Comparison of ENCODE assay signal across 1 cellular context in genomic region chr3:147184794-147185193, GRCh38.
TF ChIP-seq lines count a peak whose summit lies in the region.

No MANE protein-coding gene starts in this region.

TF ChIP-seq in HepG2, 621 proteins besides CTCF, POLR2A, EP300 and RAD21 (continued from another document and continues in another):
- TF ChIP-seq CEBPZ (IDR thresholded peaks at IDR 0.05; ENCODE audit: low read length), result no peak
- no peak; the same call in 1 of the 2 replicates for TF ChIP-seq ZFX (CRISPR knock-in tag; IDR thresholded peaks at IDR 0.05; ENCODE audit: low read depth)
- no peak for TF ChIP-seq TMF1 (CRISPR knock-in tag; IDR thresholded peaks at IDR 0.05; ENCODE audit: low read depth)
- TF ChIP-seq FOXP4 (CRISPR knock-in tag; IDR thresholded peaks at IDR 0.05), result peak; percentile 76
- TF ChIP-seq RXRB (CRISPR knock-in tag; IDR thresholded peaks at IDR 0.05; ENCODE audit: borderline replicate concordance), result peak; percentile 89
- peak; percentile 88 for TF ChIP-seq GATAD2A (CRISPR knock-in tag; IDR thresholded peaks at IDR 0.05)
- peak; percentile 90; the same call in 1 of the 2 replicates for TF ChIP-seq FOXJ3 (CRISPR knock-in tag; IDR thresholded peaks at IDR 0.05; ENCODE audit: borderline replicate concordance)
- no peak for TF ChIP-seq ZNF335 (CRISPR knock-in tag; IDR thresholded peaks at IDR 0.05)
- peak; percentile 79 for TF ChIP-seq DPF2 (CRISPR knock-in tag; IDR thresholded peaks at IDR 0.05; ENCODE audit: borderline replicate concordance, low read depth)
- no peak for TF ChIP-seq SP1 (IDR thresholded peaks at IDR 0.05)
- no peak for TF ChIP-seq SP1 (CRISPR knock-in tag; IDR thresholded peaks at IDR 0.05)
- no peak for TF ChIP-seq ZNF615 (CRISPR knock-in tag; IDR thresholded peaks at IDR 0.05; ENCODE audit: borderline replicate concordance)
- TF ChIP-seq ZBTB44 (CRISPR knock-in tag; IDR thresholded peaks at IDR 0.05), result no peak
- TF ChIP-seq NFAT5 (CRISPR knock-in tag; IDR thresholded peaks at IDR 0.05), result no peak
- TF ChIP-seq ZNF430 (CRISPR knock-in tag; IDR thresholded peaks at IDR 0.05), result peak; percentile 46; the same call in 1 of the 2 replicates
- TF ChIP-seq MXD3 (CRISPR knock-in tag; IDR thresholded peaks at IDR 0.05), result no peak
- TF ChIP-seq ZNF782 (CRISPR knock-in tag; IDR thresholded peaks at IDR 0.05; ENCODE audit: borderline replicate concordance), result no peak
- TF ChIP-seq TEAD2 (CRISPR knock-in tag; IDR thresholded peaks at IDR 0.05), result no peak
- TF ChIP-seq HCFC1 (IDR thresholded peaks at IDR 0.05; ENCODE audit: low read depth, low read length), result no peak
- TF ChIP-seq TCF7L2 (IDR thresholded peaks at IDR 0.05; ENCODE audit: low read depth, low read length), result no peak
- no peak for TF ChIP-seq ZNF746 (CRISPR knock-in tag; IDR thresholded peaks at IDR 0.05)
- no peak for TF ChIP-seq TOE1 (CRISPR knock-in tag; IDR thresholded peaks at IDR 0.05)
- no peak for TF ChIP-seq ZNF713 (CRISPR knock-in tag; IDR thresholded peaks at IDR 0.05)
- no peak for TF ChIP-seq ZNF704 (CRISPR knock-in tag; IDR thresholded peaks at IDR 0.05; ENCODE audit: borderline replicate concordance)
- no peak for TF ChIP-seq PCBP2 (optimal IDR thresholded peaks at IDR 0.05; ENCODE audit: low read depth, low read length, poor library complexity, severe bottlenecking)
- 0 out of 2 replicates have a peak, but pooled peaks have one; percentile 54 for TF ChIP-seq KDM4B (CRISPR knock-in tag; IDR thresholded peaks at IDR 0.05)
- TF ChIP-seq PHB2 (IDR thresholded peaks at IDR 0.05; ENCODE audit: partially characterized antibody), result no peak
- no peak for TF ChIP-seq NKX3-1 (CRISPR knock-in tag; IDR thresholded peaks at IDR 0.05)
- no peak for TF ChIP-seq MLXIP (CRISPR knock-in tag; IDR thresholded peaks at IDR 0.05; ENCODE audit: borderline replicate concordance)
- 0 out of 2 replicates have a peak, but pooled peaks have one; percentile 34 for TF ChIP-seq ZNF350 (CRISPR knock-in tag; IDR thresholded peaks at IDR 0.05; ENCODE audit: borderline replicate concordance, low read depth)
- TF ChIP-seq ZNF484 (CRISPR knock-in tag; IDR thresholded peaks at IDR 0.05; ENCODE audit: borderline replicate concordance, low read depth), result no peak
- no peak for TF ChIP-seq HINFP (CRISPR knock-in tag; IDR thresholded peaks at IDR 0.05; ENCODE audit: low read depth)
- no peak for TF ChIP-seq ZBTB38 (CRISPR knock-in tag; IDR thresholded peaks at IDR 0.05)
- peak; percentile 60; the same call in 1 of the 2 replicates for TF ChIP-seq ZNF652 (CRISPR knock-in tag; IDR thresholded peaks at IDR 0.05; ENCODE audit: borderline replicate concordance, low read depth)
- no peak for TF ChIP-seq ZNF10 (CRISPR knock-in tag; IDR thresholded peaks at IDR 0.05; ENCODE audit: borderline replicate concordance, low read depth)
- TF ChIP-seq MAFK (conservative IDR thresholded peaks at IDR 0.05 in 1 of 2, IDR thresholded peaks at IDR 0.05 in 1 of 2; ENCODE audit: low read length in 2 of 2), result no peak
- peak; percentile 76; the same call in 1 of the 2 replicates for TF ChIP-seq NCOA1 (CRISPR knock-in tag; IDR thresholded peaks at IDR 0.05)
- TF ChIP-seq GABPB1 (CRISPR knock-in tag; IDR thresholded peaks at IDR 0.05), result no peak; the same call in 1 of the 2 replicates
- TF ChIP-seq RARA (CRISPR knock-in tag; IDR thresholded peaks at IDR 0.05), result peak; percentile 92
- no peak for TF ChIP-seq ZNF589 (CRISPR knock-in tag; conservative IDR thresholded peaks at IDR 0.05)
- no peak for TF ChIP-seq GPN1 (CRISPR knock-in tag; IDR thresholded peaks at IDR 0.05; ENCODE audit: borderline replicate concordance)
- no peak for TF ChIP-seq ZNF563 (CRISPR knock-in tag; IDR thresholded peaks at IDR 0.05)
